In the genomic region with DNA sequence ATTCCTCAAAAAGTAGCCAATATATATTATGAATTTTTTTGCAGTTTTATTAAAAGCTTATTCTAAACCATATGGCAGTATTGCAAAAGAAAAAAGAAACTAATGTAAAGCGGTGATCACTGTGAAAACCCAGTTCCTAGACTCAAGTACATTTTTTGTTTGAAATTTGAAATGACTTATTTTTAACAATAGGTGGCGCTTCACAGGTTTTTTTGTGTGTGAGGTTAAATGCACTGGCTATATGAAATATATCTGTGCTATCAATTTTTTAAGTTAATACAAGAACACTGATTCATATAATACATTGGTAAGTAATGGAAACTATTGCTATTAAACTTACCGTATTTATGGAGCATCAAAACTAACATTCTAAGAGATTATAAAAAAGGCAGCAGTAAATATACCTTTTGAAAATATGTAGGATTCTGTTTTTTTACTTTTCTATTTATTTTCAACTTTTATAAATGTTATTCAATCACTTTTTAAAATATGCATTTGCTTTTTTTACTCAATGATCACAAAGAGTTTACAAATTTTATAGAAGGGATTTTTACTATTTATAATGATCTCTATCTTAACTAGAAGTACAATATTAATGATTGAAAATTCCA, we compare ENCODE assay signal across 8 cellular contexts. TPM values are rescaled to one million over a fixed set of nuclear protein-coding genes. Genes with fewer than 3 reads are reported as not detected.
DNase-seq lines count a peak whose midpoint lies in the region; ATAC-seq, FAIRE-seq and TF ChIP-seq lines count a peak whose summit lies in the region.

No MANE protein-coding gene starts in this region.

- no peak for FAIRE-seq in urothelium cell line (lab: Jason Lieb, UNC)

- 0 out of 2 replicates have a peak, but pooled peaks cover 5% of the 10 kb centered on the region for H3F3A ChIP-seq in OCI-LY1 (ENCODE audit: insufficient read depth, low read length)

- no peaks in the 10 kb centered on the region for H3K9me2 ChIP-seq in OCI-LY1 (ENCODE audit: low read depth, low read length)

- H3K4me1 ChIP-seq in heart right ventricle (peaks cover 0 to 16% (median 12%) of the 10 kb centered on the region in 9 donors), OCI-LY1 (ENCODE audit: insufficient read depth, low read length, severe bottlenecking) (peaks cover 13% of the 10 kb centered on the region), upper lobe of right lung (no peaks in the 10 kb centered on the region)

- H3K79me2 ChIP-seq in OCI-LY1 (ENCODE audit: insufficient read depth, low read length): no peaks in the 10 kb centered on the region

- ATAC-seq in heart right ventricle (no peak), left ventricle myocardium superior (no peak), upper lobe of right lung (no peak), GM18868 (IDR thresholded peaks at IDR 0.05; ENCODE audit: unreplicated experiment) (no peak), HG03097 (IDR thresholded peaks at IDR 0.05; ENCODE audit: low FRiP score, unreplicated experiment) (no peak)

- H4K20me1 ChIP-seq in OCI-LY1 (ENCODE audit: insufficient read depth, low read length): no peaks in the 10 kb centered on the region

- H3K27ac ChIP-seq in heart right ventricle (peak overlapping the region in 1 of 10 donors; percentile 26), OCI-LY1 (ENCODE audit: low read depth, low read length, poor library complexity, severe bottlenecking) (no peak overlapping the region), upper lobe of right lung (no peak overlapping the region)

- H3K36me3 ChIP-seq in heart right ventricle: no peaks in the 10 kb centered on the region
- H3K36me3 ChIP-seq in OCI-LY1 (ENCODE audit: insufficient read depth, low read length): no peaks in the 10 kb centered on the region
- no peaks in the 10 kb centered on the region for H3K36me3 ChIP-seq in upper lobe of right lung

- no peak overlapping the region for H2AFZ ChIP-seq in OCI-LY1 (ENCODE audit: low read length)

- TF ChIP-seq CTCF in heart right ventricle (IDR thresholded peaks at IDR 0.05) (peak; percentile 25 to 73 (median 59)), OCI-LY1 (IDR thresholded peaks at IDR 0.05; ENCODE audit: low read length) (peak; percentile 67), fibroblast of mammary gland (conservative IDR thresholded peaks at IDR 0.05; ENCODE audit: control insufficient read depth, insufficient read depth, low read depth, low read length) (peak; percentile 49), upper lobe of right lung (IDR thresholded peaks at IDR 0.05) (peak; percentile 61)

- no peak overlapping the region for H3K9ac ChIP-seq in OCI-LY1 (ENCODE audit: low read length)

- no peak overlapping the region for H3K4me2 ChIP-seq in OCI-LY1 (ENCODE audit: low read length)

- H3K27me3 ChIP-seq in heart right ventricle (no peaks in the 10 kb centered on the region), OCI-LY1 (ENCODE audit: insufficient read depth, low read length) (no peaks in the 10 kb centered on the region), upper lobe of right lung (no peaks in the 10 kb centered on the region)

- H3K4me3 ChIP-seq in heart right ventricle: no peak overlapping the region
- no peak overlapping the region for H3K4me3 ChIP-seq in OCI-LY1 (ENCODE audit: low read depth, low read length, poor library complexity, severe bottlenecking)
- no peak overlapping the region for H3K4me3 ChIP-seq in fibroblast of mammary gland (ENCODE audit: control insufficient read depth, low read depth, low read length)
- no peak overlapping the region for H3K4me3 ChIP-seq in upper lobe of right lung

- H3K9me3 ChIP-seq in heart right ventricle (no peaks in the 10 kb centered on the region), OCI-LY1 (ENCODE audit: low read length) (no peaks in the 10 kb centered on the region), upper lobe of right lung (no peaks in the 10 kb centered on the region)

- intact Hi-C loops in heart right ventricle (cut with DNase I): loop anchor here in 6 of 10 donors (5.0 to 10.0 kb wide), 9 partner anchors 136 to 434 kb away; no protein-coding TSS in a partner anchor
- intact Hi-C loops in left ventricle myocardium superior (cut with micrococcal nuclease): loop anchor here (10.0 kb wide), 1 partner anchor 146 kb away; no protein-coding TSS in a partner anchor
- intact Hi-C loops in upper lobe of right lung (cut with DNase I): loop anchor here (10.0 kb wide), 1 partner anchor 724 kb away; no protein-coding TSS in a partner anchor

- WGBS in heart right ventricle, 2 donors: 49 to 55% methylated on average over 3 of the region's 3 CpGs

- DNase-seq in heart right ventricle (no peak), left ventricle myocardium superior (no peak), fibroblast of mammary gland (ENCODE audit: low read depth) (peak; percentile 37), upper lobe of right lung (no peak), urothelium cell line (ENCODE audit: low spot score) (no peak)

RNA-seq across cellular contexts. Expression of a gene that starts 5.6 kb away (rescaled TPM):
- total RNA-seq in heart right ventricle: 10 to 100 TPM; 21.6 to 61.7 (median 37.4) TPM
- polyA plus RNA-seq in heart right ventricle: 10 to 100 TPM; 30.2 to 42.2 TPM
- total RNA-seq in left ventricle myocardium superior: 45.8 TPM
- 134 TPM for total RNA-seq in upper lobe of right lung
